ENCODE assay signal across 21 cellular contexts in the genomic region with DNA sequence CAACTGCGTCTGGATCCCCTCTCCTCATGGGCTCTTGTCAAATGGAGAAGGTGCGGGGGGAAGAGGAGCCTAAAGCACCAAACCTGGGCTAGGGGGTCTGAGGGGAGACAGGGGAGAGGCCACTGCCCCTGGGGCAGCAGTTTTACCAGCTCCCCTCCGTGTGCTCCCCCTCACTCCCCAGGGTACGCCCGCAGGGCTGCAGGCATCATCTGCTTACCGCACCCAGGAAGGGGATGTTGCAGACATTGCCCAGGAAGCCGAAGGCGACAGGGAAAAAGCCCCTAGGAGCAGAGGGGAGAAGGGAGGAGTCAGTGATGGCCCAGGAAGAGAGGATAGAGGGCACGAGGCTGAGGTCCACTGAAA. TPM values are rescaled to one million over a fixed set of nuclear protein-coding genes. Genes with fewer than 3 reads are reported as not detected.
A peak's percentile ranks its signal among the peaks of the same experiment; 100 is the strongest.
DNase-seq lines count a peak whose midpoint lies in the region; ATAC-seq and TF ChIP-seq lines count a peak whose summit lies in the region.
"Had no signal": no experiment of that assay in that cellular context is flagged by ENCODE, and none has a peak within 500 bp of the region (broad histone marks: within the 10 kb centered on the region; RNA-seq: fewer than 3 reads in every experiment).

No MANE protein-coding gene starts in this region.

- H3K9me3 ChIP-seq in Panc1 (ENCODE audit: control insufficient read depth, insufficient read depth, low read depth, low read length) (no peaks in the 10 kb centered on the region), psoas muscle (no peaks in the 10 kb centered on the region), left lung (no peaks in the 10 kb centered on the region)
- H3K9me3 ChIP-seq: heart right ventricle, thyroid gland had no signal

- no peaks in the 10 kb centered on the region for H3K27me3 ChIP-seq in Panc1 (ENCODE audit: control insufficient read depth, insufficient read depth, low read length)
- H3K27me3 ChIP-seq in foreskin keratinocyte, result no peaks in the 10 kb centered on the region
- peaks cover 0 to 2% (median 0%) of the 10 kb centered on the region in 3 donors for H3K27me3 ChIP-seq in psoas muscle (ENCODE audit: insufficient read depth in 3 of 3, low read length in 2 of 3)
- H3K27me3 ChIP-seq in left lung, result peaks cover 0 to 31% of the 10 kb centered on the region in 2 donors
- H3K27me3 ChIP-seq: thyroid gland had no signal

- no peaks in the 10 kb centered on the region for H3K4me1 ChIP-seq in Panc1 (ENCODE audit: control insufficient read depth, insufficient read depth, low read length)
- H3K4me1 ChIP-seq in foreskin keratinocyte, result peaks cover 17% of the 10 kb centered on the region
- H3K4me1 ChIP-seq in psoas muscle, result peaks cover 22% of the 10 kb centered on the region
- no peaks in the 10 kb centered on the region for H3K4me1 ChIP-seq in left lung
- H3K4me1 ChIP-seq: thyroid gland had no signal

- no peaks in the 10 kb centered on the region for H3K36me3 ChIP-seq in Panc1 (ENCODE audit: control insufficient read depth, insufficient read depth, low read length)
- no peaks in the 10 kb centered on the region for H3K36me3 ChIP-seq in psoas muscle (ENCODE audit: insufficient read depth in 1 of 2, low read depth in 1 of 2)
- no peaks in the 10 kb centered on the region for H3K36me3 ChIP-seq in left lung
- H3K36me3 ChIP-seq: heart right ventricle, thyroid gland had no signal

- in situ Hi-C loops in Panc1 (cut with HindIII; ENCODE audit: low pct_unique_long_range_greater_than_20kb, low sequenced_read_pairs), result no loop called here

- CTCF ChIA-PET in Panc1 (lab: Charles Lee), result interaction anchor here (0.6 to 1.5 kb wide), 2 partner anchors 34 to 239 kb away, joined by 3 to 12 read pairs; no protein-coding TSS in a partner anchor

- POLR2A ChIA-PET in Panc1 (lab: Charles Lee), result no interaction called here

- H3K27ac ChIP-seq in Panc1 (ENCODE audit: low read length) (no peak overlapping the region), foreskin keratinocyte (peak overlapping the region; percentile 74), psoas muscle (peak overlapping the region; percentile 90), left lung (no peak overlapping the region)
- H3K27ac ChIP-seq: thyroid gland had no signal

- DNase-seq in ELR (ENCODE audit: low read depth) (peak; percentile 46), Panc1 (ENCODE audit: low read depth, low spot score) (no peak), foreskin keratinocyte (no peak), psoas muscle (no peak), NCI-H524 treated with DMSO at 0.1 percent for 48 hours (lab: John Stamatoyannopoulos, UW) (no peak), kidney glomerular epithelial cell (lab: John Stamatoyannopoulos, UW) (no peak), left lung (no peak), Ammon's horn (ENCODE audit: low spot score) (no peak)
- DNase-seq: activated B cell treated with CpG ODN at 0.5 μM for 24 hours; activated naive CD4-positive, alpha-beta T cell treated with anti-CD3 and anti-CD28 coated beads, Interleukin-2, amount 10 ng/mL, durations not matched to agents 7 days and 5 days; activated T-cell treated with anti-CD3 and anti-CD28 coated beads, Interleukin-2, amount 50 U/mL, for 1 hour; effector memory CD8-positive, alpha-beta T cell; NCI-H2081 treated with DMSO at 0.1 percent for 48 hours; nephron progenitor cell; SIG-M5; thyroid gland had no signal

- WGBS in psoas muscle, 3 donors, result 36 to 55% (median 48%) methylated on average over 9 of the region's 9 CpGs

- intact Hi-C loops in Panc1 (cut with micrococcal nuclease; ENCODE audit: unreplicated experiment) (no loop called here), psoas muscle (cut with DNase I) (no loop called here), left lung (cut with DNase I) (no loop called here)

- ATAC-seq in Panc1 (0 out of 2 replicates have a peak, but pooled peaks have one; percentile 7), foreskin keratinocyte (peak; percentile 33), psoas muscle (peak; percentile 9 to 27 (median 20)), left lung (no peak)

- TF ChIP-seq CTCF in Panc1 (IDR thresholded peaks at IDR 0.05) (no peak), foreskin keratinocyte (conservative IDR thresholded peaks at IDR 0.05) (no peak), psoas muscle (IDR thresholded peaks at IDR 0.05) (no peak), left lung (IDR thresholded peaks at IDR 0.05) (no peak)

- no TSS peak for BruUV-seq in Panc1 (replicated peaks; lab: Mats Ljungman, UMichigan)

- no peak overlapping the region for H3K4me3 ChIP-seq in Panc1 (ENCODE audit: low read depth in 2 of 2, low read length in 2 of 2)
- peak overlapping the region; percentile 1 for H3K4me3 ChIP-seq in psoas muscle
- no peak overlapping the region for H3K4me3 ChIP-seq in left lung
- H3K4me3 ChIP-seq: heart right ventricle, thyroid gland had no signal

RNA-seq across cellular contexts. Expression of gene KISS1, which starts 2.7 kb away (rescaled TPM):
- total RNA-seq in Panc1 (2021; ENCODE audit: unreplicated experiment) (not detected), foreskin keratinocyte (not detected in 2 replicates), psoas muscle (not detected), left lung (1 to 10 TPM in 1 of 2 donors, not detected in 1; 1.5 TPM)
- not detected for polyA plus RNA-seq in Panc1 (2012; ENCODE audit: insufficient read length)
- polyA plus RNA-seq in foreskin keratinocyte (not detected in 2 replicates), psoas muscle (under 1 TPM in 1 of 3 donors, not detected in 2; 0.18 TPM)
- total RNA-seq: activated B cell treated with CpG ODN at 0.5 μM for 24 hours; activated CD8-positive, alpha-beta T cell treated with anti-CD3 and anti-CD28 coated beads for 36 hours; heart right ventricle; LHCN-M2; NCI-H460; thyroid gland had no signal
- polyA plus RNA-seq: heart right ventricle had no signal

RNA-seq across cellular contexts. Expression of gene GOLT1A, which starts 14.8 kb away (rescaled TPM):
- total RNA-seq in Panc1 (2021; ENCODE audit: unreplicated experiment), result 0.49 TPM
- 0.25 TPM for polyA plus RNA-seq in Panc1 (2012; ENCODE audit: insufficient read length)
- total RNA-seq in foreskin keratinocyte, result 0.53 and 0.85 TPM in 2 replicates
- polyA plus RNA-seq in foreskin keratinocyte, result 0.60 and 0.67 TPM in 2 replicates
- total RNA-seq in psoas muscle, result not detected
- polyA plus RNA-seq in psoas muscle, result 1 to 10 TPM in 1 of 3 donors, under 1 TPM in 2; 0.30 to 7.1 (median 0.37) TPM
- 10 to 100 TPM in 1 of 2 donors, 1 to 10 TPM in 1; 9.5 to 22.6 TPM for total RNA-seq in left lung
- total RNA-seq: activated B cell treated with CpG ODN at 0.5 μM for 24 hours; activated CD8-positive, alpha-beta T cell treated with anti-CD3 and anti-CD28 coated beads for 36 hours; heart right ventricle; LHCN-M2; NCI-H460; pulmonary artery endothelial cell had no signal

RNA-seq across cellular contexts. Expression of gene REN, which starts 32.8 kb away (rescaled TPM):
- not detected for total RNA-seq in Panc1 (2021; ENCODE audit: unreplicated experiment)
- polyA plus RNA-seq in Panc1 (2012; ENCODE audit: insufficient read length), result not detected
- total RNA-seq in foreskin keratinocyte, result not detected in 2 replicates
- 0.06 and 0.10 TPM in 2 replicates for polyA plus RNA-seq in foreskin keratinocyte
- not detected for total RNA-seq in psoas muscle
- not detected for polyA plus RNA-seq in psoas muscle
- total RNA-seq in left lung, result 1 to 10 TPM in 1 of 2 donors, under 1 TPM in 1; 0.18 to 2.4 TPM
- total RNA-seq: activated B cell treated with CpG ODN at 0.5 μM for 24 hours; activated CD8-positive, alpha-beta T cell treated with anti-CD3 and anti-CD28 coated beads for 36 hours; heart right ventricle; LHCN-M2; NCI-H460; pulmonary artery endothelial cell; thyroid gland had no signal
- polyA plus RNA-seq: heart right ventricle had no signal

RNA-seq across cellular contexts. Expression of gene ETNK2, which starts 47.1 kb away (rescaled TPM):
- total RNA-seq in Panc1 (2021; ENCODE audit: unreplicated experiment) (6.7 TPM), foreskin keratinocyte (14.4 and 15.8 TPM in 2 replicates), psoas muscle (1 to 10 TPM in 2 of 4 donors, under 1 TPM in 2; 0.88 to 1.7 (median 1.0) TPM), left lung (1 to 10 TPM; 2.6 to 6.4 TPM)
- 6.0 TPM for polyA plus RNA-seq in Panc1 (2012; ENCODE audit: insufficient read length)
- polyA plus RNA-seq in foreskin keratinocyte (13.1 and 14.0 TPM in 2 replicates), psoas muscle (1 to 10 TPM in 2 of 3 donors, under 1 TPM in 1; 0.62 to 1.7 (median 1.3) TPM)

Comparison
In these comparisons a context has a peak if more than half of its experiments do, and no peak if none do; other contexts are left out.
1. H3K27ac ChIP-seq: peak in foreskin keratinocyte (single experiment) and psoas muscle (single experiment); none in Panc1 (single experiment) and left lung (0 of 2).